ENCODE assay signal across 8 cellular contexts in genomic region chr4:110197421-110198398, GRCh38. TPM values are rescaled to one million over a fixed set of nuclear protein-coding genes. Genes with fewer than 3 reads are reported as not detected.
A peak's percentile ranks its signal among the peaks of the same experiment; 100 is the strongest.
DNase-seq lines count a peak whose midpoint lies in the region; FAIRE-seq and TF ChIP-seq lines count a peak whose summit lies in the region.

No MANE protein-coding gene starts in this region.

- peak overlapping the region; percentile 81 for H3K4me3 ChIP-seq in fibroblast of pulmonary artery (replicated peaks; ENCODE audit: low read depth, low read length)

- no peaks in the 10 kb centered on the region for H3K9me3 Mint-ChIP-seq in nephron progenitor cell

- H3K36me3 Mint-ChIP-seq in nephron progenitor cell (ENCODE audit: low read depth): peaks cover 2% of the 10 kb centered on the region

- TF ChIP-seq CTCF in fibroblast of pulmonary artery (IDR thresholded peaks at IDR 0.05; ENCODE audit: low read length, missing control alignments) (no peak), nephron progenitor cell (IDR thresholded peaks at IDR 0.05) (no peak)

- peak overlapping the region; percentile 78 for H3K27ac ChIP-seq in temporal lobe (ENCODE audit: low read depth, low read length)

- peaks cover 2% of the 10 kb centered on the region for H3K27me3 Mint-ChIP-seq in nephron progenitor cell (ENCODE audit: low read depth, poor library complexity)

- no peak for FAIRE-seq in RCC 7860 (lab: Jason Lieb, UNC)

- H3K27ac Mint-ChIP-seq in nephron progenitor cell: peak overlapping the region; percentile 98

- H3K4me3 Mint-ChIP-seq in nephron progenitor cell: peak overlapping the region; percentile 99

- peaks cover 71% of the 10 kb centered on the region for H3K4me1 Mint-ChIP-seq in nephron progenitor cell

- DNase-seq in NCI-H1694 treated with DMSO at 0.1 percent for 48 hours (lab: John Stamatoyannopoulos, UW) (peak; percentile 13), NCI-H1694 (lab: John Stamatoyannopoulos, UW) (no peak), HK-2 (ENCODE audit: unreplicated experiment) (peak; percentile 41), RCC 7860 (ENCODE audit: low spot score) (peak; percentile 8), activated gamma-delta T cell (lab: John Stamatoyannopoulos, UW) (peak; percentile 14), fibroblast of pulmonary artery (ENCODE audit: low read depth) (peak; percentile 43), nephron progenitor cell (peak; percentile 60)

RNA-seq across cellular contexts. Expression of gene ELOVL6, which starts 0.7 kb away (rescaled TPM):
- 38.1 TPM for total RNA-seq in temporal lobe
